ENCODE assay signal across 23 cellular contexts in genomic region chr6:31041372-31041974, GRCh38. TPM values are rescaled to one million over a fixed set of nuclear protein-coding genes. Genes with fewer than 3 reads are reported as not detected.
A peak's percentile ranks its signal among the peaks of the same experiment; 100 is the strongest.
DNase-seq lines count a peak whose midpoint lies in the region; ATAC-seq, FAIRE-seq and TF ChIP-seq lines count a peak whose summit lies in the region.
"Had no signal": no experiment of that assay in that cellular context is flagged by ENCODE, and none has a peak within 500 bp of the region (broad histone marks: within the 10 kb centered on the region; RNA-seq: fewer than 3 reads in every experiment).

No MANE protein-coding gene starts in this region.

- peak; percentile 45 for ATAC-seq in mucosa of descending colon
- ATAC-seq: heart left ventricle; natural killer cell treated with Interleukin-12 subunit alpha and Interleukin-12 subunit beta and Interleukin-15 and Interleukin-18, amount 100 ng/mL, for 72 hours; T-helper 17 cell had no signal

- H3K4me3 ChIP-seq in mucosa of descending colon (no peak overlapping the region), thyroid gland (replicated peaks in 1 of 3) (no peak overlapping the region)
- H3K4me3 ChIP-seq: heart left ventricle, PC-9, prostate gland had no signal

- H3K36me3 ChIP-seq in mucosa of descending colon (ENCODE audit: low read depth): no peaks in the 10 kb centered on the region
- no peaks in the 10 kb centered on the region for H3K36me3 ChIP-seq in thyroid gland
- H3K36me3 ChIP-seq: brain microvascular endothelial cell, heart left ventricle, prostate gland had no signal

- TF ChIP-seq CTCF in mucosa of descending colon (IDR thresholded peaks at IDR 0.05) (no peak), thyroid gland (IDR thresholded peaks at IDR 0.05) (no peak)

- H3K27ac ChIP-seq in thyroid gland: peak overlapping the region in 2 of 3 donors; percentile 80 to 93
- H3K27ac ChIP-seq: brain microvascular endothelial cell, heart left ventricle, PC-9, prostate gland had no signal

- H3K9me3 ChIP-seq in mucosa of descending colon: no peaks in the 10 kb centered on the region
- H3K9me3 ChIP-seq in thyroid gland: no peaks in the 10 kb centered on the region
- H3K9me3 ChIP-seq: heart left ventricle, prostate gland had no signal

- no peak for TF ChIP-seq POLR2A in thyroid gland (IDR thresholded peaks at IDR 0.05)

- 53 to 73% methylated on average over 12 of the region's 12 CpGs for WGBS in thyroid gland, 2 donors

- peak; percentile 57 for FAIRE-seq in HTR-8/SVneo (lab: Jason Lieb, UNC)
- FAIRE-seq: endometrium had no signal

- H3K4me1 ChIP-seq in mucosa of descending colon (ENCODE audit: low read depth) (no peaks in the 10 kb centered on the region), thyroid gland (peaks cover 17 to 19% of the 10 kb centered on the region in 2 donors)
- H3K4me1 ChIP-seq: prostate gland had no signal

- intact Hi-C loops in mucosa of descending colon (cut with DNase I, micrococcal nuclease): no loop called here
- intact Hi-C loops in thyroid gland (cut with DNase I): no loop called here

- no peak for DNase-seq in HTR-8/SVneo (ENCODE audit: insufficient read length, low spot score)
- peak; percentile 6 for DNase-seq in iris pigment epithelial cell (ENCODE audit: low read depth)
- DNase-seq in mucosa of descending colon: peak in 1 of 3 donors; percentile 7
- DNase-seq in thyroid gland: peak in 1 of 2 donors; percentile 15
- no peak for DNase-seq in NCI-H2196 (lab: John Stamatoyannopoulos, UW; ENCODE audit: unreplicated experiment)
- no peak for DNase-seq in NCI-H446 (lab: John Stamatoyannopoulos, UW)
- DNase-seq in cerebellar cortex (ENCODE audit: low spot score): no peak
- DNase-seq: activated effector memory CD4-positive, alpha-beta T cell treated with anti-CD3 and anti-CD28 coated beads, Interleukin-2, amount 50 U/mL, for 16 hours; brain microvascular endothelial cell; cortex of kidney; heart left ventricle; KG1; mesendoderm; MV-4-11; NCI-H1930; NCI-H226; PC-9; SIG-M5; T-helper 17 cell had no signal

- H3K27me3 ChIP-seq in thyroid gland: no peaks in the 10 kb centered on the region

RNA-seq across cellular contexts. Expression of gene MUC22, which starts 31.2 kb away (rescaled TPM):
- total RNA-seq in mucosa of descending colon (not detected), thyroid gland (not detected)
- total RNA-seq: natural killer cell treated with Interleukin-12 subunit alpha and Interleukin-12 subunit beta and Interleukin-15 and Interleukin-18, amount 100 ng/mL, for 72 hours; PC-9; T-helper 17 cell; ureter had no signal

RNA-seq across cellular contexts. Expression of gene MUC21, which starts 58.0 kb away (rescaled TPM):
- total RNA-seq in mucosa of descending colon: under 1 TPM in 1 of 3 donors, not detected in 2; 0.12 TPM
- not detected for total RNA-seq in thyroid gland
- total RNA-seq: heart left ventricle; natural killer cell treated with Interleukin-12 subunit alpha and Interleukin-12 subunit beta and Interleukin-15 and Interleukin-18, amount 100 ng/mL, for 72 hours; T-helper 17 cell; ureter had no signal
